In genomic region chr1:72281637-72282270, GRCh38 we compare ENCODE assay signal across 9 cellular contexts. TPM values are rescaled to one million over a fixed set of nuclear protein-coding genes. Genes with fewer than 3 reads are reported as not detected.
DNase-seq lines count a peak whose midpoint lies in the region; ATAC-seq, FAIRE-seq and TF ChIP-seq lines count a peak whose summit lies in the region.
"Had no signal": no experiment of that assay in that cellular context is flagged by ENCODE, and none has a peak within 500 bp of the region (broad histone marks: within the 10 kb centered on the region; RNA-seq: fewer than 3 reads in every experiment).

No MANE protein-coding gene starts in this region.

- peak overlapping the region; percentile 86 for H3K4me3 Mint-ChIP-seq in CD8-positive, alpha-beta T cell

- no peaks in the 10 kb centered on the region for H3K9me3 ChIP-seq in CD8-positive, alpha-beta T cell (ENCODE audit: low read length)

- peak overlapping the region; percentile 55 for H3K27ac Mint-ChIP-seq in CD8-positive, alpha-beta T cell

- ATAC-seq in CD8-positive, alpha-beta T cell: no peak
- ATAC-seq in GM21737 (IDR thresholded peaks at IDR 0.05; ENCODE audit: unreplicated experiment): no peak

- H3K36me3 Mint-ChIP-seq in CD8-positive, alpha-beta T cell: no peaks in the 10 kb centered on the region

- no peaks in the 10 kb centered on the region for H3K27me3 Mint-ChIP-seq in CD8-positive, alpha-beta T cell (ENCODE audit: low read depth)

- no peaks in the 10 kb centered on the region for H3K9me3 Mint-ChIP-seq in CD8-positive, alpha-beta T cell

- peaks cover 4% of the 10 kb centered on the region for H3K4me1 ChIP-seq in CD8-positive, alpha-beta T cell (ENCODE audit: insufficient read depth, low read length)

- no peaks in the 10 kb centered on the region for H3K36me3 ChIP-seq in CD8-positive, alpha-beta T cell (ENCODE audit: insufficient read depth, low read length)

- TF ChIP-seq CTCF in CD8-positive, alpha-beta T cell (IDR thresholded peaks at IDR 0.05): no peak

- FAIRE-seq in RCC 7860 (lab: Jason Lieb, UNC): no peak
- FAIRE-seq: K562 had no signal

- intact Hi-C loops in CD8-positive, alpha-beta T cell (cut with DNase I, micrococcal nuclease): loop anchor here in 1 of 2 experiments (5.0 kb wide), 1 partner anchor 1916 kb away; the partner anchor contains the start of genes FPGT and LRRIQ3

- peaks cover 17% of the 10 kb centered on the region for H3K4me1 Mint-ChIP-seq in CD8-positive, alpha-beta T cell (ENCODE audit: low read depth)

- POLR2A ChIA-PET in CD8-positive, alpha-beta T cell (lab: Charles Lee): no interaction called here

- peak in 1 of 7 experiments; percentile 4 for DNase-seq in CD8-positive, alpha-beta T cell
- DNase-seq in M059J (ENCODE audit: low read depth): peak; percentile 38
- peak in 16 of 61 donors; percentile 6 to 72 (median 45) for DNase-seq in caudate nucleus (lab: John Stamatoyannopoulos, UW)
- peak; percentile 70 for DNase-seq in midbrain (lab: John Stamatoyannopoulos, UW)
- no peak for DNase-seq in RCC 7860 (ENCODE audit: low spot score)
- DNase-seq in MV-4-11 (lab: John Stamatoyannopoulos, UW): no peak
- DNase-seq in hepatic stellate cell (ENCODE audit: low spot score): no peak

- CTCF ChIA-PET in CD8-positive, alpha-beta T cell (lab: Charles Lee): no interaction called here

- no peaks in the 10 kb centered on the region for H3K27me3 ChIP-seq in CD8-positive, alpha-beta T cell (ENCODE audit: insufficient read depth, low read length)

- H3K27ac ChIP-seq in CD8-positive, alpha-beta T cell (ENCODE audit: low read depth, low read length): no peak overlapping the region
- peak overlapping the region; percentile 99 for H3K27ac ChIP-seq in caudate nucleus (ENCODE audit: low read depth, low read length)

- H3K4me3 ChIP-seq in CD8-positive, alpha-beta T cell (ENCODE audit: low read depth, low read length): peak overlapping the region; percentile 43
- H3K4me3 ChIP-seq: K562 had no signal

RNA-seq across cellular contexts. Expression of gene NEGR1, which starts 0.6 kb away (rescaled TPM):
- total RNA-seq in CD8-positive, alpha-beta T cell: not detected
- total RNA-seq in M059J (2014; rRNA removed; shearing (Covaris generic)): 1.1 and 1.3 TPM in 2 replicates
- total RNA-seq: K562 had no signal

Comparison
In these comparisons a context has a peak if more than half of its experiments do, and no peak if none do; other contexts are left out.
1. DNase-seq: peak in M059J (single experiment) and midbrain (single experiment); none in RCC 7860 (single experiment), MV-4-11 (single experiment) and hepatic stellate cell (single experiment).